In genomic region chr5:24538345-24538744, GRCh38 we compare ENCODE assay signal across 27 cellular contexts.
"Had no signal": no experiment of that assay in that cellular context is flagged by ENCODE, and none has a peak within 500 bp of the region (broad histone marks: within the 10 kb centered on the region; RNA-seq: fewer than 3 reads in every experiment).

No MANE protein-coding gene starts in this region.

- H3K27ac Mint-ChIP-seq: naive thymus-derived CD4-positive, alpha-beta T cell; natural killer cell treated with Interleukin-12 subunit alpha and Interleukin-12 subunit beta and Interleukin-15 and Interleukin-18, amount 100 ng/mL, for 72 hours; progenitor cell of endocrine pancreas; stimulated activated effector memory CD8-positive, alpha-beta T cell treated with anti-CD3 and anti-CD28 coated beads, Interleukin-12 subunit alpha, Interleukin-12 subunit beta, amount 100 ng/mL, for 72 hours; stimulated activated naive CD8-positive, alpha-beta T cell treated with anti-CD3 and anti-CD28 coated beads, Interleukin-15, Interleukin-2, amounts not matched to agents 100 ng/mL and 50 ng/mL, for 24 hours had no signal

- DNase-seq: heart right ventricle; kidney glomerular epithelial cell; left colon; left lung; lower lobe of right lung; mammary epithelial cell; mesendoderm; midbrain; mucosa of descending colon; naive thymus-derived CD4-positive, alpha-beta T cell; ovary; stimulated activated CD4-positive, alpha-beta T cell treated with anti-CD3 and anti-CD28 coated beads, Interleukin-12 subunit alpha, Interleukin-12 subunit beta, amount 100 ng/mL, for 4 hours; stimulated activated CD4-positive, alpha-beta T cell treated with anti-CD3 and anti-CD28 coated beads, Interleukin-15, amount 100 ng/mL, for 24 hours; stimulated activated CD4-positive, alpha-beta T cell treated with anti-CD3 and anti-CD28 coated beads, Interleukin-2, amount 100 ng/mL, for 24 hours; stimulated activated CD4-positive, alpha-beta T cell treated with anti-CD3 and anti-CD28 coated beads, Interleukin-4, amount 100 ng/mL, for 1 hour; stimulated activated naive CD4-positive, alpha-beta T cell; tibial artery; upper lobe of right lung had no signal

- H3K9me3 Mint-ChIP-seq: natural killer cell treated with Interleukin-12 subunit alpha and Interleukin-12 subunit beta and Interleukin-15 and Interleukin-18, amount 100 ng/mL, for 72 hours; stimulated activated naive CD8-positive, alpha-beta T cell treated with anti-CD3 and anti-CD28 coated beads, Interleukin-15, Interleukin-2, amounts not matched to agents 100 ng/mL and 50 ng/mL, for 24 hours had no signal

- H3K27ac ChIP-seq: heart right ventricle, hepatocyte, left lung, lower lobe of right lung, ovary, right atrium auricular region, skin epidermis, suprapubic skin, thoracic aorta, tibial artery, upper lobe of right lung had no signal

- H3K4me3 Mint-ChIP-seq: naive thymus-derived CD4-positive, alpha-beta T cell; natural killer cell treated with Interleukin-12 subunit alpha and Interleukin-12 subunit beta and Interleukin-15 and Interleukin-18, amount 100 ng/mL, for 72 hours; stimulated activated effector memory CD8-positive, alpha-beta T cell treated with anti-CD3 and anti-CD28 coated beads, Interleukin-12 subunit alpha, Interleukin-12 subunit beta, amount 100 ng/mL, for 72 hours; stimulated activated naive CD8-positive, alpha-beta T cell treated with anti-CD3 and anti-CD28 coated beads, Interleukin-15, Interleukin-2, amounts not matched to agents 100 ng/mL and 50 ng/mL, for 24 hours had no signal

- H3K4me1 Mint-ChIP-seq: naive thymus-derived CD4-positive, alpha-beta T cell; stimulated activated effector memory CD8-positive, alpha-beta T cell treated with anti-CD3 and anti-CD28 coated beads, Interleukin-12 subunit alpha, Interleukin-12 subunit beta, amount 100 ng/mL, for 72 hours had no signal

- H3K36me3 Mint-ChIP-seq: naive thymus-derived CD4-positive, alpha-beta T cell; natural killer cell treated with Interleukin-12 subunit alpha and Interleukin-12 subunit beta and Interleukin-15 and Interleukin-18, amount 100 ng/mL, for 72 hours; stimulated activated effector memory CD8-positive, alpha-beta T cell treated with anti-CD3 and anti-CD28 coated beads, Interleukin-12 subunit alpha, Interleukin-12 subunit beta, amount 100 ng/mL, for 72 hours had no signal

- H3K27me3 Mint-ChIP-seq: naive thymus-derived CD4-positive, alpha-beta T cell; natural killer cell treated with Interleukin-12 subunit alpha and Interleukin-12 subunit beta and Interleukin-15 and Interleukin-18, amount 100 ng/mL, for 72 hours; progenitor cell of endocrine pancreas; stimulated activated naive CD8-positive, alpha-beta T cell treated with anti-CD3 and anti-CD28 coated beads, Interleukin-15, Interleukin-2, amounts not matched to agents 100 ng/mL and 50 ng/mL, for 24 hours had no signal
